In genomic region chrX:110114260-110114776, GRCh38 we compare ENCODE assay signal across 29 cellular contexts.
"Had no signal": no experiment of that assay in that cellular context is flagged by ENCODE, and none has a peak within 500 bp of the region (broad histone marks: within the 10 kb centered on the region; RNA-seq: fewer than 3 reads in every experiment).

No MANE protein-coding gene starts in this region.

- H3K27me3 Mint-ChIP-seq: dendritic cell treated with granulocyte-macrophage colony-stimulating factor and Interleukin-4, amounts not matched to agents 40 ng/mL and 50 ng/mL, for 4 days; naive thymus-derived CD4-positive, alpha-beta T cell; stimulated activated memory B cell treated with anti-CD40 and anti-IgM and Interleukin-4, amounts not matched to agents 10 μg/mL and 1 μg/mL and 100 μg/mL, for 72 hours; type B pancreatic cell had no signal

- H3K4me1 ChIP-seq: colonic mucosa, esophagus muscularis mucosa, foreskin keratinocyte, psoas muscle, spleen, testis, tibial artery had no signal

- DNase-seq: colonic mucosa; effector CD8-positive, alpha-beta T cell; foreskin keratinocyte; glutamatergic neuron; hypothalamus; immature natural killer cell; islet precursor cell; kidney glomerular epithelial cell; left colon; mesenchymal stem cell; midbrain; naive thymus-derived CD4-positive, alpha-beta T cell; nucleus accumbens; psoas muscle; right cardiac atrium; spleen; stimulated activated CD4-positive, alpha-beta T cell treated with anti-CD3 and anti-CD28 coated beads, Interleukin-4, amount 100 ng/mL, for 4 hours; stimulated activated naive CD8-positive, alpha-beta T cell treated with anti-CD3 and anti-CD28 coated beads, Interleukin-15, Interleukin-2, amounts not matched to agents 100 U/mL and 50 U/mL, for 24 hours; substantia nigra; testis; tibial artery had no signal

- H3K9me3 ChIP-seq: colonic mucosa, esophagus muscularis mucosa, psoas muscle, spleen, testis, tibial artery had no signal

- H3K27me3 ChIP-seq: colonic mucosa, esophagus muscularis mucosa, foreskin keratinocyte, spleen, testis, tibial artery had no signal

- H3K4me1 Mint-ChIP-seq: immature natural killer cell; naive thymus-derived CD4-positive, alpha-beta T cell; nephron; stimulated activated memory B cell treated with anti-CD40 and anti-IgM and Interleukin-4, amounts not matched to agents 10 μg/mL and 1 μg/mL and 100 μg/mL, for 72 hours had no signal

- H3K27ac Mint-ChIP-seq: dendritic cell treated with granulocyte-macrophage colony-stimulating factor and Interleukin-4, amounts not matched to agents 40 ng/mL and 50 ng/mL, for 4 days; naive thymus-derived CD4-positive, alpha-beta T cell; nephron; stimulated activated memory B cell treated with anti-CD40 and anti-IgM and Interleukin-4, amounts not matched to agents 10 μg/mL and 1 μg/mL and 100 μg/mL, for 72 hours; type B pancreatic cell had no signal

- H3K9me3 Mint-ChIP-seq: dendritic cell treated with granulocyte-macrophage colony-stimulating factor and Interleukin-4, amounts not matched to agents 40 ng/mL and 50 ng/mL, for 4 days; immature natural killer cell; naive thymus-derived CD4-positive, alpha-beta T cell; nephron; stimulated activated memory B cell treated with anti-CD40 and anti-IgM and Interleukin-4, amounts not matched to agents 10 μg/mL and 1 μg/mL and 100 μg/mL, for 72 hours; type B pancreatic cell had no signal

- H3K27ac ChIP-seq: colonic mucosa, esophagus muscularis mucosa, foreskin keratinocyte, psoas muscle, skin epidermis, spleen, testis, tibial artery had no signal

- H3K36me3 ChIP-seq: colonic mucosa had no signal

- H3K4me3 ChIP-seq: colonic mucosa, esophagus muscularis mucosa, lung, psoas muscle, skin epidermis, spleen, testis, tibial artery had no signal

- ATAC-seq: foreskin keratinocyte; left colon; naive thymus-derived CD4-positive, alpha-beta T cell; right cardiac atrium; stimulated activated memory B cell treated with anti-CD40 and anti-IgM and Interleukin-4, amounts not matched to agents 10 μg/mL and 1 μg/mL and 100 μg/mL, for 72 hours; stimulated activated naive CD8-positive, alpha-beta T cell treated with anti-CD3 and anti-CD28 coated beads, Interleukin-15, Interleukin-2, amounts not matched to agents 100 U/mL and 50 U/mL, for 24 hours had no signal

- FAIRE-seq: endothelial cell of umbilical vein had no signal

- H3K4me3 Mint-ChIP-seq: dendritic cell treated with granulocyte-macrophage colony-stimulating factor and Interleukin-4, amounts not matched to agents 40 ng/mL and 50 ng/mL, for 4 days; immature natural killer cell; naive thymus-derived CD4-positive, alpha-beta T cell; nephron; stimulated activated memory B cell treated with anti-CD40 and anti-IgM and Interleukin-4, amounts not matched to agents 10 μg/mL and 1 μg/mL and 100 μg/mL, for 72 hours; type B pancreatic cell had no signal
